In the genomic region with DNA sequence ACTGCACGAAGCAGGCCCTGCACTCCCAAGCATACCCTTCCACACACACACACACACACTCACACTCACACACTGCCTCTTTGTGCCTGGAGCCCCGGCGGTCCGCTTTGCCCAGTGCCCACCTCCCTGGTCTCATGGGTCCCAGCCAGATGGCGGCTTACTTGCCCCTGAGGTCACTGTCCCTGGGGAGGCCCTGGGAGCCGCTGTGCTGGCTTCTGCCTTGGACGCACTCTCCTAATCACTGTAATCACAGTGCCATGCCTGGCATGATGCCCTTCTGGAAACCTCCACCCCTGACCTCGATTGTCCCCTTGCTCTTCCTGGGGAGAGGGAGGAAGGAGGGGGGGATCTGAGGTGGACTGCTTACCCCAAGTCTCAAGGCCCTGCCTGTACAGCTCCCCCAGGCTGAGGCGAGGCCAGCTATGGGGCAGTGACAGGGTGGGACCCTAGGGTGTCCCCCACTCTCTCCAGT, we compare ENCODE assay signal across 1 cellular context.
TF ChIP-seq lines count a peak whose summit lies in the region.

No MANE protein-coding gene starts in this region.

TF ChIP-seq in IMR-90, 13 proteins besides CTCF, POLR2A, EP300 and RAD21 (continued from another document):
- TF ChIP-seq FOS (IDR thresholded peaks at IDR 0.05; ENCODE audit: low read depth, low read length) (no peak), RFX5 (IDR thresholded peaks at IDR 0.05; ENCODE audit: low read depth, low read length) (no peak), MXI1 (IDR thresholded peaks at IDR 0.05; ENCODE audit: borderline replicate concordance, low read depth, low read length) (no peak), RCOR1 (IDR thresholded peaks at IDR 0.05; ENCODE audit: insufficient replicate concordance, low read length) (no peak), NFE2L2 (IDR thresholded peaks at IDR 0.05; ENCODE audit: low read depth, low read length) (no peak)
